In the genomic region with DNA sequence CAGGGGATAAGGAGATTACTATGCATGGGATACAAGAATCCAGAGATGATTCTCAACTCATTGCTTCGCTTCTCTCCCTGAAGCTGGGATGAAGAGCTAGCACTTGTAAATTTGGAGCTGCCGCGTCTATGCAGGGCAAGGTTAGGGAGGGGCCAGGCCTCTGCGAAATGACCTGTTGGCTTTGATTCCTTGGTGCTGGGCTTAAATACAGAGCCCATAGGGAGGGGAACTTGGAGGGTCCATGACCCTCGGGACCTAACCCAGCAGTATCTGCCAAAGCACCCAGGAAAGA, we compare ENCODE assay signal across 11 cellular contexts.
DNase-seq lines count a peak whose midpoint lies in the region; ATAC-seq and TF ChIP-seq lines count a peak whose summit lies in the region.
"Had no signal": no experiment of that assay in that cellular context is flagged by ENCODE, and none has a peak within 500 bp of the region (broad histone marks: within the 10 kb centered on the region; RNA-seq: fewer than 3 reads in every experiment).

No MANE protein-coding gene starts in this region.

- peak overlapping the region; percentile 80 for H3K4me3 ChIP-seq in SK-N-MC
- peak overlapping the region; percentile 59 for H3K4me3 ChIP-seq in rectal smooth muscle tissue (ENCODE audit: low read length)

- H3K27ac ChIP-seq in SK-N-MC (no peak overlapping the region), rectal smooth muscle tissue (ENCODE audit: low read depth, low read length) (no peak overlapping the region)

- H3K9ac ChIP-seq in SK-N-MC (ENCODE audit: insufficient read length) (no peak overlapping the region), rectal smooth muscle tissue (ENCODE audit: low read length) (no peak overlapping the region)

- DNase-seq in ELF-1 (ENCODE audit: low read depth, low spot score) (peak; percentile 48), SK-N-MC (ENCODE audit: low read depth, low spot score) (peak; percentile 24), foreskin melanocyte (peak; percentile 23), GM13976 (ENCODE audit: low spot score) (no peak), pons (ENCODE audit: low spot score) (no peak), GF-D8 (lab: John Stamatoyannopoulos, UW) (no peak)
- DNase-seq: activated B cell treated with CpG ODN at 0.5 μM for 24 hours; NCI-H1694; stimulated activated CD4-positive, alpha-beta T cell treated with anti-CD3 and anti-CD28 coated beads, Interleukin-15, amount 100 ng/mL, for 24 hours had no signal

- ATAC-seq in HG03280 (IDR thresholded peaks at IDR 0.05; ENCODE audit: unreplicated experiment), result no peak

- peaks cover 5% of the 10 kb centered on the region; the same call in 1 of the 2 replicates for H3K9me3 ChIP-seq in SK-N-MC (ENCODE audit: low read depth, low read length)

- TF ChIP-seq CTCF in GM13976 (IDR thresholded peaks at IDR 0.05; ENCODE audit: borderline replicate concordance, control extremely low read depth, extremely low read depth, insufficient read depth, missing control alignments), result no peak

- no peaks in the 10 kb centered on the region for H3K4me1 ChIP-seq in rectal smooth muscle tissue (ENCODE audit: control insufficient read depth, insufficient read depth, low read length)

- no peaks in the 10 kb centered on the region for H3K36me3 ChIP-seq in SK-N-MC (ENCODE audit: insufficient read depth, low read length)
- no peaks in the 10 kb centered on the region for H3K36me3 ChIP-seq in rectal smooth muscle tissue (ENCODE audit: control insufficient read depth, insufficient read depth, low read length)

- in situ Hi-C loops in GM13976 (cut with MboI; ENCODE audit: low sequenced_read_pairs, unreplicated experiment), result no loop called here

- H3K27me3 ChIP-seq in rectal smooth muscle tissue (ENCODE audit: control insufficient read depth, insufficient read depth, low read length), result peaks cover 14% of the 10 kb centered on the region

Comparison
In these comparisons a context has a peak if more than half of its experiments do, and no peak if none do; other contexts are left out.
1. DNase-seq: peak in ELF-1 (single experiment), SK-N-MC (single experiment) and foreskin melanocyte (single experiment); none in GM13976 (single experiment), pons (single experiment) and GF-D8 (single experiment).